20 cellular contexts compared by ENCODE assay signal in the genomic region with DNA sequence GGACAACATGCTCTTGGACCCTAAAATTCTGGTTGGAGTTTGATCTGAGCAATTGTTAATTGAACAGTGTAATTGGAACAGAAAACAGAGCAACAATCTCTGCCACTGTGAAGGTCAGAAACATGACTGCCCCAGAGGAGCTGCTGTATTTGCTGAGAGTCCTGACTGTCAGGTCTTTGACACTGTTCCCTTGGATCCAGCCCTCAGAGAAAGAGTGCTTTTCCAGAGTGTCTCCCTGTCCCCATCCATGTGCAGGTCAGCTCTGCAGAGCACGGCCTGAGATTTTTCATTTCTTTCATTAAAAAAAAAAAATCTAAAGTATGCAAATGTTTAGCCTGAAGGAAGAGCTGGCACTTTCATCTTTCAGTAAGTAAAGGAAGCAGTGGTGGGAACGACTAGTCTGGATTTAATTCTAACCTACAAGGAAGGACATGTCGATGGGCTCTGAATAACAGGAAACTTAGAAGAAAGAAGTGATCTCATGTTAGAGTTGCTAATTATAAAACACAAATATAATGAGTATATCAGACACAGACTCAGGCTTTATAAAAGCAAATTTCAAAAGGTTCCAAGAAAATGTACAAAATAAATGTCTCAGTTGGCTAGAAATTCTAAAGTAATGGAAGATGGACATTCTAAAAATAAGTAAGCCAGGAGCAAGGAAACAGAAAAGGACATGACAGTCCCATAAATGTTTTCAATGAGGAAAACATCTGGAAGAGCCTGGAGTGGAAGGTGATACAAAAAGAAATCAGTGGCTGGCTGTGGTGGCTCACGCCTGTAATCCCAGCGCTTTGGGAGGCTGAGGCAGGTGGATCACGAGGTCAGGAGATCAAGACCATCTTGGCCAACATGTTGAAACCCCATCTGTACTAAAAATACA.
"Had no signal": no experiment of that assay in that cellular context is flagged by ENCODE, and none has a peak within 500 bp of the region (broad histone marks: within the 10 kb centered on the region; RNA-seq: fewer than 3 reads in every experiment).

No MANE protein-coding gene starts in this region.

- H3K27ac ChIP-seq: Peyer's patch had no signal

- H3K36me3 ChIP-seq: MG63, Peyer's patch had no signal

- H3K4me3 ChIP-seq: MG63, Peyer's patch had no signal

- H3K4me2 ChIP-seq: SK-N-SH had no signal

- H3K27me3 ChIP-seq: MG63, Peyer's patch had no signal

- DNase-seq: IMR-90, Karpas-422, KG1, MG63, NCI-H1092, NCI-H1105 treated with DMSO at 0.1 percent for 48 hours, NCI-H1417 treated with DMSO at 0.1 percent for 48 hours, NCI-H146, NCI-H1694 treated with DMSO at 0.1 percent for 48 hours, NCI-H1930, NCI-H2081, NCI-H2107, NCI-H2227 treated with DMSO at 0.1 percent for 48 hours, NCI-H524, NCI-H69, NCI-H774, Peyer's patch, SHP77, SK-N-SH had no signal

- ATAC-seq: HepG2 had no signal

- H3K9me3 ChIP-seq: Peyer's patch, SK-N-SH had no signal

- H3K4me1 ChIP-seq: Peyer's patch had no signal

- H3K9ac ChIP-seq: SK-N-SH had no signal

- FAIRE-seq: HepG2 had no signal
